ENCODE assay signal across 8 cellular contexts in the genomic region with DNA sequence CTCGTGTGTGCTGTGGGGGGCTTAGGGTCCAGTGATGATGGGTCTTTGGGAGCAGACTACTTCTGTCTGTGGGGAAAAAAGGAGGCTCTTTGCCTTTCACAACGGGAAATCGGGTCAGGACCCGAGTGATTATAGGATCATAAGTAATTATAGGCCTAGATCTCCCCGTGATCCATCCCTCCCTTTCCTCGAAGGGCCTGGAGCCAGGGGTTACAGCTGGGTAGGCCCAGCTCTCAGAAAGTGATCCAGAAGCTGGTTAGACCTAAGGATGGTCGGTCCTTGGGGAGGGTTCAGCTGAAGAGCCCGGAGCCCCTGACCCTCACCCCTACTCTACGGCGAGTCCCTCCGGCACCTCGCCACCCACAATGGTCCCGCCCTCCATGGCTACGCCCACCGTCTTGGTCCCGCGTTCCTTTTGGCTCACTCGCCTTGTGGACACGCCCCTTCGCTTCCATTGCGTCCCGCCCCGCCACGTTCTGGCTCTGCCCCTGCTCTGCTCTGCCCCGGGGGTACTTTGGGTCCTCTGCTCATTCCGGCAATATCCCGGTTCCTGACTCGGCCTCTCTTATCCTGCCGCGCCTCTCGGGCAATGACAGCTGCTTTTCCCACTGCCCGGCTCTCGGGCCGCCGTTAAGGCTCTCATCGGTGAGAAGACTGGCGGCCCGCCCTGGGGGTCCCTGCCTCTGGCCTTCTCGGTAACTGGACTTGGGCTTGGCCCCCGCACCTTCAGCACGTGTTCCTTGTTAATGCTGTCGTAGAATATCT. TPM values are rescaled to one million over a fixed set of nuclear protein-coding genes. Genes with fewer than 3 reads are reported as not detected.
A peak's percentile ranks its signal among the peaks of the same experiment; 100 is the strongest.
DNase-seq lines count a peak whose midpoint lies in the region; ATAC-seq and TF ChIP-seq lines count a peak whose summit lies in the region.

No MANE protein-coding gene starts in this region.

- H3K4me3 Mint-ChIP-seq in effector memory CD8-positive, alpha-beta T cell = peak overlapping the region; percentile 90 to 96

- TF ChIP-seq CTCF in GM10266 (IDR thresholded peaks at IDR 0.05; ENCODE audit: control insufficient read depth, insufficient read depth, low read depth, missing control alignments) = no peak

- H4K5ac ChIP-seq in mesendoderm (ENCODE audit: low read length) = peak overlapping the region; percentile 99

- WGBS in mesendoderm (ENCODE audit: extremely low coverage, insufficient coverage, low lambda C conversion rate) = no CpG with 5 or more reads among the region's 42 CpGs

- no peaks in the 10 kb centered on the region for H3K9me3 Mint-ChIP-seq in effector memory CD8-positive, alpha-beta T cell

- H3K4me1 ChIP-seq in mesendoderm (ENCODE audit: control insufficient read depth, low read depth, low read length) = no peaks in the 10 kb centered on the region

- no peaks in the 10 kb centered on the region for H3K27me3 ChIP-seq in mesendoderm (ENCODE audit: insufficient read depth, low read length, poor library complexity)

- H3K36me3 ChIP-seq in mesendoderm (ENCODE audit: control insufficient read depth, insufficient read depth, low read length) = no peaks in the 10 kb centered on the region

- peak overlapping the region in 1 of 2 donors; percentile 69 for H3K27ac Mint-ChIP-seq in effector memory CD8-positive, alpha-beta T cell

- no peak overlapping the region for H2BK15ac ChIP-seq in mesendoderm (replicated peaks; ENCODE audit: low read depth)

- H3K27me3 Mint-ChIP-seq in effector memory CD8-positive, alpha-beta T cell = no peaks in the 10 kb centered on the region

- no peak overlapping the region for H2BK120ac ChIP-seq in mesendoderm (ENCODE audit: low read depth, low read length)

- no peak overlapping the region for H2BK5ac ChIP-seq in mesendoderm (ENCODE audit: low read length)

- H3K79me2 ChIP-seq in mesendoderm (ENCODE audit: control insufficient read depth, insufficient read depth, low read length) = no peaks in the 10 kb centered on the region

- H3K4me3 ChIP-seq in mesendoderm (ENCODE audit: low read length) = peak overlapping the region; percentile 76

- H3K79me1 ChIP-seq in mesendoderm (ENCODE audit: low read length) = no peaks in the 10 kb centered on the region

- ATAC-seq in HG02588 (IDR thresholded peaks at IDR 0.05; ENCODE audit: unreplicated experiment) = peak; percentile 78
- peak; percentile 93 for ATAC-seq in effector memory CD8-positive, alpha-beta T cell (replicated peaks)

- no peaks in the 10 kb centered on the region for H3K36me3 Mint-ChIP-seq in effector memory CD8-positive, alpha-beta T cell (ENCODE audit: insufficient read depth)

- H3K27ac ChIP-seq in mesendoderm (ENCODE audit: low read depth, low read length) = no peak overlapping the region

- H3K4me1 Mint-ChIP-seq in effector memory CD8-positive, alpha-beta T cell (ENCODE audit: low read depth in 2 of 2) = peaks cover 0 to 16% of the 10 kb centered on the region in 2 donors

- no peak overlapping the region for H2AK5ac ChIP-seq in mesendoderm (ENCODE audit: low read length)

- no peak overlapping the region for H4K8ac ChIP-seq in mesendoderm (ENCODE audit: low read depth, low read length)

- H3K9ac ChIP-seq in mesendoderm (ENCODE audit: low read length) = peak overlapping the region; percentile 81

- H3K18ac ChIP-seq in mesendoderm (ENCODE audit: low read length) = no peak overlapping the region

- H3K4me2 ChIP-seq in mesendoderm (ENCODE audit: low read length) = peak overlapping the region; percentile 98

- DNase-seq in GM10266 (ENCODE audit: extremely low spot score) (peak; percentile 72), NCI-H2227 (lab: John Stamatoyannopoulos, UW; ENCODE audit: unreplicated experiment) (peak; percentile 92), mesendoderm (peak; percentile 94), NCI-H226 (no peak)
- DNase-seq in activated CD8-positive, alpha-beta memory T cell treated with anti-CD3 and anti-CD28 coated beads for 24 hours = peak; percentile 91
- DNase-seq in effector memory CD8-positive, alpha-beta T cell = peak; percentile 78 to 84 (median 79)
- DNase-seq in stimulated activated CD8-positive, alpha-beta memory T cell treated with anti-CD3 and anti-CD28 coated beads, Interleukin-12 subunit alpha, Interleukin-12 subunit beta, amount 100 ng/mL, for 24 hours (ENCODE audit: extremely low read depth) = peak; percentile 51

- H3K23ac ChIP-seq in mesendoderm (ENCODE audit: low read length) = no peak overlapping the region

- no peak overlapping the region for H3K4ac ChIP-seq in mesendoderm (ENCODE audit: low read depth, low read length)

- H3K56ac ChIP-seq in mesendoderm (ENCODE audit: low read length) = peak overlapping the region; percentile 92

RNA-seq across cellular contexts. Expression of a gene that starts 5.0 kb away (rescaled TPM):
- 0.07 TPM for polyA plus RNA-seq in mesendoderm (2013, experiment 1 of 2)
- 0.07 TPM for polyA plus RNA-seq in mesendoderm (2013, experiment 2 of 2)

RNA-seq across cellular contexts. Expression of a gene that starts 22.4 kb away (rescaled TPM):
- polyA plus RNA-seq in mesendoderm (2013, experiment 1 of 2) = 0.58 TPM
- 0.71 TPM for polyA plus RNA-seq in mesendoderm (2013, experiment 2 of 2)
